21 cellular contexts compared by ENCODE assay signal in the genomic region with DNA sequence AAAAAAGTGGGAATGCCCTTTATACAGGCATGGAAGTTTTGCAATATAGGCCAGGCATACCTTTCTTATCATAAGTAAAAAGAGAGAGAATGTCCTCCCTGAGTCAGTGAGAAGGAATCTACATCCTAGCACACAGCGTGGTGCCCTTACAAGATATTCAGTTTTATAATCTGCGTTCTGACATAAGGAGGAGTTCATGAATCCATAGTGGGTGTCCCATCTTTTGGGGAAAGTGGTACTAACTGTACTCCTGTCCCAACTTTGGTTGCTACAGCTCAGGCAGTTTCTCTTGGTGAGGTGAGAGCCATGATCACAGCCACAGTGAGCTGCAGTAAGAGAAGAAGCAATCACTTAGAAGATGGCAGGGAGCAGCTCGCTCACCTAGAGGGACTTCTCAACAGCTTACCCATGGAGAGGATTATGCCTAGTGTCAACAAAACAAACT.
DNase-seq lines count a peak whose midpoint lies in the region; ATAC-seq and TF ChIP-seq lines count a peak whose summit lies in the region.
"Had no signal": no experiment of that assay in that cellular context is flagged by ENCODE, and none has a peak within 500 bp of the region (broad histone marks: within the 10 kb centered on the region; RNA-seq: fewer than 3 reads in every experiment).

No MANE protein-coding gene starts in this region.

- H2AFZ ChIP-seq in ACC112 (ENCODE audit: low read length, unreplicated experiment): peak overlapping the region; percentile 91

- no peak for TF ChIP-seq CTCF in brain microvascular endothelial cell (IDR thresholded peaks at IDR 0.05; ENCODE audit: low read depth, low read length, missing control alignments)
- no peak for TF ChIP-seq CTCF in spleen (IDR thresholded peaks at IDR 0.05 in 8 of 11, conservative IDR thresholded peaks at IDR 0.05 in 3 of 11)

- TF ChIP-seq POLR2A in spleen (IDR thresholded peaks at IDR 0.05): no peak

- H2BK120ac ChIP-seq in mesendoderm (ENCODE audit: low read depth, low read length): no peak overlapping the region

- no peaks in the 10 kb centered on the region for H3K79me1 ChIP-seq in mesendoderm (ENCODE audit: low read length)

- H3K9me3 ChIP-seq in spleen: peaks cover 0 to 9% (median 2%) of the 10 kb centered on the region in 8 donors
- H3K9me3 ChIP-seq: testis had no signal

- H2BK15ac ChIP-seq in mesendoderm (replicated peaks; ENCODE audit: low read depth): no peak overlapping the region

- WGBS in mesendoderm (ENCODE audit: extremely low coverage, insufficient coverage, low lambda C conversion rate): no CpG with 5 or more reads among the region's 3 CpGs
- 87 to 94% (median 88%) methylated on average over 3 of the region's 3 CpGs for WGBS in spleen, 5 donors

- H2AK5ac ChIP-seq in mesendoderm (ENCODE audit: low read length): no peak overlapping the region

- H3K36me3 ChIP-seq in ACC112 (ENCODE audit: insufficient read depth, low read length) (no peaks in the 10 kb centered on the region), brain microvascular endothelial cell (replicated peaks) (no peaks in the 10 kb centered on the region), mesendoderm (ENCODE audit: control insufficient read depth, insufficient read depth, low read length) (no peaks in the 10 kb centered on the region), spleen (no peaks in the 10 kb centered on the region)

- peak overlapping the region; percentile 7 for H2BK5ac ChIP-seq in mesendoderm (ENCODE audit: low read length)

- H4K8ac ChIP-seq in mesendoderm (ENCODE audit: low read depth, low read length): no peak overlapping the region

- peaks cover 28% of the 10 kb centered on the region for H3K4me1 ChIP-seq in ACC112 (ENCODE audit: control insufficient read depth, insufficient read depth, low read length, unreplicated experiment)
- H3K4me1 ChIP-seq in mesendoderm (ENCODE audit: control insufficient read depth, low read depth, low read length): peaks cover 6% of the 10 kb centered on the region
- H3K4me1 ChIP-seq in spleen: no peaks in the 10 kb centered on the region
- H3K4me1 ChIP-seq: A549, testis had no signal

- intact Hi-C loops in spleen (cut with DNase I; ENCODE audit: low total_unique reads): no loop called here

- no peak overlapping the region for H4K5ac ChIP-seq in mesendoderm (ENCODE audit: low read length)

- H3K79me2 ChIP-seq in ACC112 (ENCODE audit: control insufficient read depth, insufficient read depth, low read length, unreplicated experiment): no peaks in the 10 kb centered on the region
- no peaks in the 10 kb centered on the region for H3K79me2 ChIP-seq in mesendoderm (ENCODE audit: control insufficient read depth, insufficient read depth, low read length)

- H3K18ac ChIP-seq in mesendoderm (ENCODE audit: low read length): no peak overlapping the region

- H3K4me3 ChIP-seq in ACC112 (ENCODE audit: low read depth, low read length) (peak overlapping the region; percentile 41; the same call in 1 of the 2 replicates), brain microvascular endothelial cell (ENCODE audit: low read depth, low read length) (no peak overlapping the region), mesendoderm (ENCODE audit: low read length) (no peak overlapping the region), spleen (no peak overlapping the region)
- H3K4me3 ChIP-seq: A549, testis had no signal

- no peak overlapping the region for H3K9ac ChIP-seq in mesendoderm (ENCODE audit: low read length)

- no peak overlapping the region for H3K56ac ChIP-seq in mesendoderm (ENCODE audit: low read length)

- in situ Hi-C loops in brain microvascular endothelial cell (cut with HindIII; ENCODE audit: low pct_ligation_motif_present, low sequenced_read_pairs): no loop called here

- no peak overlapping the region for H3K4me2 ChIP-seq in mesendoderm (ENCODE audit: low read length)
- H3K4me2 ChIP-seq: A549 had no signal

- H3K4ac ChIP-seq in mesendoderm (ENCODE audit: low read depth, low read length): no peak overlapping the region

- H3K27me3 ChIP-seq in ACC112 (ENCODE audit: insufficient read depth, low read length) (no peaks in the 10 kb centered on the region), brain microvascular endothelial cell (replicated peaks) (no peaks in the 10 kb centered on the region), mesendoderm (ENCODE audit: insufficient read depth, low read length, poor library complexity) (no peaks in the 10 kb centered on the region), spleen (replicated peaks in 1 of 7) (no peaks in the 10 kb centered on the region)
- H3K27me3 ChIP-seq: testis had no signal

- DNase-seq in NCI-H82 (lab: John Stamatoyannopoulos, UW) (peak; percentile 51), brain microvascular endothelial cell (peak; percentile 62), mesendoderm (peak; percentile 82), spleen (no peak), MV-4-11 (lab: John Stamatoyannopoulos, UW) (no peak)
- DNase-seq: activated CD8-positive, alpha-beta T cell treated with anti-CD3 and anti-CD28 coated beads for 36 hours; activated T-cell treated with anti-CD3 and anti-CD28 coated beads, Interleukin-2, amount 50 U/mL, for 48 hours; caudate nucleus; CD4-positive, CD25-positive, alpha-beta regulatory T cell; DMS53; effector memory CD4-positive, alpha-beta T cell; NCI-H2029; NCI-H510A treated with DMSO at 0.1 percent for 48 hours; SHP77 treated with DMSO at 0.1 percent for 48 hours; testis had no signal

- H3K23ac ChIP-seq in mesendoderm (ENCODE audit: low read length): no peak overlapping the region

- ATAC-seq in GM21528 (IDR thresholded peaks at IDR 0.05; ENCODE audit: low FRiP score, unreplicated experiment): no peak
- ATAC-seq in HG02571 (IDR thresholded peaks at IDR 0.05; ENCODE audit: unreplicated experiment): no peak
- ATAC-seq: A549; activated CD8-positive, alpha-beta T cell treated with anti-CD3 and anti-CD28 coated beads for 36 hours; natural killer cell treated with Interleukin-12 subunit alpha and Interleukin-12 subunit beta and Interleukin-15 and Interleukin-18, amount 100 ng/mL, for 72 hours; stimulated activated effector memory CD8-positive, alpha-beta T cell treated with anti-CD3 and anti-CD28 coated beads, Interleukin-12 subunit alpha, Interleukin-12 subunit beta, amount 100 ng/mL, for 72 hours had no signal

- H3K27ac ChIP-seq in ACC112 (ENCODE audit: low read depth, low read length): peak overlapping the region; percentile 38; the same call in 1 of the 2 replicates
- peak overlapping the region; percentile 29 for H3K27ac ChIP-seq in brain microvascular endothelial cell
- H3K27ac ChIP-seq in mesendoderm (ENCODE audit: low read depth, low read length): peak overlapping the region; percentile 29
- no peak overlapping the region for H3K27ac ChIP-seq in spleen
- H3K27ac ChIP-seq: A549, testis had no signal

Comparison
In these comparisons a context has a peak if more than half of its experiments do, and no peak if none do; other contexts are left out.
1. H3K27ac ChIP-seq: peak in ACC112 (single experiment), brain microvascular endothelial cell (single experiment) and mesendoderm (single experiment); none in spleen (0 of 8).
2. DNase-seq: peak in NCI-H82 (single experiment), brain microvascular endothelial cell (single experiment) and mesendoderm (single experiment); none in spleen (single experiment) and MV-4-11 (single experiment).